In the genomic region with DNA sequence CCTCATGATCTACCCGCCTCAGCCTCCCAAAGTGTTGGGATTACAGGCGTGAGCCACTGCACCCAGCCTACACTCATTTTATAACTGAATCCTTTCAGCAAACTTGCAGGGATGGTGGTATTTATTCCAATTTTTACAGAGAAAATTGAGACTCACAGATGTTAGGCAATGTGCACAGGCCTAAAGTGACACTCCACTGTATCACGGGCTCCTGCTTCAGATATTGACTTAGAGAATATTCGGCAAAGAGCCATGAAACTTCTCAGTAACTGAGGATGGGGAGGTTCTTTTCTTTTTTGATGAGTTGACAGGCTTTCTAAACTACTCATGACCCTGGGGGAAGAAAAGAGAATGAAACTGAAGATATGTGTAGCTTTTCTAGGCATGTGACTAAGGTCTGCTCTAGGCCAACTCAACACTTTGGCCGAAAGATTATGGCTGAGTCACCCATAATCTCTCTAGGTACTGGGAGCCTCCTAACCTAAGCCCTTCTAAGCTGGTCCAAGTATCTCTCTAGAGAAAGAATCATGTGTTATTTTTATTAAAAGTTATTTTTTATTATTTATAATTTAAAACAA, we compare ENCODE assay signal across 24 cellular contexts. TPM values are rescaled to one million over a fixed set of nuclear protein-coding genes. Genes with fewer than 3 reads are reported as not detected.
DNase-seq lines count a peak whose midpoint lies in the region; ATAC-seq, FAIRE-seq and TF ChIP-seq lines count a peak whose summit lies in the region.
"Had no signal": no experiment of that assay in that cellular context is flagged by ENCODE, and none has a peak within 500 bp of the region (broad histone marks: within the 10 kb centered on the region; RNA-seq: fewer than 3 reads in every experiment).

No MANE protein-coding gene starts in this region.

- no peak for DNase-seq in activated T-cell treated with anti-CD3 and anti-CD28 coated beads, Interleukin-2, amount 50 U/mL, for 72 hours
- DNase-seq in activated T-cell treated with anti-CD3 and anti-CD28 coated beads for 4 hours (no peak), M059J (ENCODE audit: low read depth) (peak; percentile 65), bronchial epithelial cell (ENCODE audit: low read depth) (peak; percentile 49), osteoblast (ENCODE audit: insufficient read length, low spot score, missing footprints) (peak; percentile 91), NK-92 (lab: John Stamatoyannopoulos, UW; ENCODE audit: unreplicated experiment) (no peak), T-helper 9 cell (no peak)
- DNase-seq in activated effector memory CD4-positive, alpha-beta T cell treated with anti-CD3 and anti-CD28 coated beads, Interleukin-2, amount 50 U/mL, for 16 hours: no peak
- DNase-seq: amygdala; C1 segment of cervical spinal cord; cerebellar nuclear complex; effector memory CD8-positive, alpha-beta T cell; midbrain; MV-4-11; NCI-H187 treated with DMSO at 0.1 percent for 48 hours; NCI-H510A treated with DMSO at 0.1 percent for 48 hours; psoas muscle; transverse colon had no signal

- H3K4me1 Mint-ChIP-seq in activated T-cell treated with anti-CD3 and anti-CD28 coated beads, Interleukin-2, amount 50 U/mL, for 72 hours (ENCODE audit: low read depth): no peaks in the 10 kb centered on the region

- H3K36me3 Mint-ChIP-seq in activated T-cell treated with anti-CD3 and anti-CD28 coated beads, Interleukin-2, amount 50 U/mL, for 72 hours (ENCODE audit: insufficient read depth in 2 of 2): peaks cover 0 to 5% of the 10 kb centered on the region in 2 donors

- no peak overlapping the region for H3K27ac ChIP-seq in osteoblast (ENCODE audit: low read depth, low read length)
- H3K27ac ChIP-seq: psoas muscle, SJSA1, transverse colon had no signal

- no peaks in the 10 kb centered on the region for H3K36me3 ChIP-seq in bronchial epithelial cell (ENCODE audit: control insufficient read depth, insufficient read depth, low read length)
- no peaks in the 10 kb centered on the region for H3K36me3 ChIP-seq in osteoblast (ENCODE audit: insufficient read depth, low read length)
- H3K36me3 ChIP-seq: transverse colon had no signal

- H3K4me3 Mint-ChIP-seq in activated T-cell treated with anti-CD3 and anti-CD28 coated beads, Interleukin-2, amount 50 U/mL, for 72 hours: no peak overlapping the region
- H3K4me3 Mint-ChIP-seq: effector memory CD8-positive, alpha-beta T cell; IgD-negative memory B cell; stimulated activated memory B cell treated with anti-CD40 and anti-IgM and Interleukin-4, amounts not matched to agents 10 μg/mL and 1 μg/mL and 100 μg/mL, for 72 hours had no signal

- H3K27ac Mint-ChIP-seq in activated T-cell treated with anti-CD3 and anti-CD28 coated beads, Interleukin-2, amount 50 U/mL, for 72 hours: no peak overlapping the region
- H3K27ac Mint-ChIP-seq: effector memory CD8-positive, alpha-beta T cell; IgD-negative memory B cell; stimulated activated memory B cell treated with anti-CD40 and anti-IgM and Interleukin-4, amounts not matched to agents 10 μg/mL and 1 μg/mL and 100 μg/mL, for 72 hours had no signal

- H3K27me3 ChIP-seq in bronchial epithelial cell (ENCODE audit: control insufficient read depth, insufficient read depth, low read length) (no peaks in the 10 kb centered on the region), osteoblast (ENCODE audit: insufficient read depth, low read length) (no peaks in the 10 kb centered on the region)
- H3K27me3 ChIP-seq: SJSA1, transverse colon had no signal

- FAIRE-seq in bronchial epithelial cell (lab: Jason Lieb, UNC): no peak
- FAIRE-seq: frontal cortex, H54 had no signal

- no peak overlapping the region for H3K4me2 ChIP-seq in osteoblast (ENCODE audit: insufficient read depth, low read length)

- H3K4me3 ChIP-seq in bronchial epithelial cell (ENCODE audit: low read depth, low read length) (no peak overlapping the region), osteoblast (ENCODE audit: insufficient read depth, low read length) (no peak overlapping the region)
- H3K4me3 ChIP-seq: psoas muscle, SJSA1, transverse colon had no signal

- H2AFZ ChIP-seq in osteoblast (ENCODE audit: low read length): no peak overlapping the region

- TF ChIP-seq CTCF in bronchial epithelial cell (IDR thresholded peaks at IDR 0.05; ENCODE audit: insufficient read depth, low read length, severe bottlenecking) (no peak), osteoblast (IDR thresholded peaks at IDR 0.05; ENCODE audit: extremely low read depth, low read depth, low read length) (no peak)

- no peaks in the 10 kb centered on the region for H3K27me3 Mint-ChIP-seq in activated T-cell treated with anti-CD3 and anti-CD28 coated beads, Interleukin-2, amount 50 U/mL, for 72 hours (ENCODE audit: low read depth)
- H3K27me3 Mint-ChIP-seq: effector memory CD8-positive, alpha-beta T cell; IgD-negative memory B cell; stimulated activated memory B cell treated with anti-CD40 and anti-IgM and Interleukin-4, amounts not matched to agents 10 μg/mL and 1 μg/mL and 100 μg/mL, for 72 hours had no signal

- H4K20me1 ChIP-seq in osteoblast (ENCODE audit: insufficient read depth, low read length): no peaks in the 10 kb centered on the region

- peaks cover 12% of the 10 kb centered on the region for H3K4me1 ChIP-seq in osteoblast (ENCODE audit: insufficient read depth, low read length)
- H3K4me1 ChIP-seq: psoas muscle had no signal

- H3K79me2 ChIP-seq in osteoblast (ENCODE audit: insufficient read depth, low read length): no peaks in the 10 kb centered on the region

- H3K9me3 Mint-ChIP-seq in activated T-cell treated with anti-CD3 and anti-CD28 coated beads, Interleukin-2, amount 50 U/mL, for 72 hours: no peaks in the 10 kb centered on the region
- H3K9me3 Mint-ChIP-seq: effector memory CD8-positive, alpha-beta T cell; IgD-negative memory B cell; stimulated activated memory B cell treated with anti-CD40 and anti-IgM and Interleukin-4, amounts not matched to agents 10 μg/mL and 1 μg/mL and 100 μg/mL, for 72 hours had no signal

- peak; percentile 46 to 78 for ATAC-seq in activated T-cell treated with anti-CD3 and anti-CD28 coated beads, Interleukin-2, amount 50 U/mL, for 72 hours (replicated peaks in 1 of 2)
- ATAC-seq: effector memory CD8-positive, alpha-beta T cell; stimulated activated memory B cell treated with anti-CD40 and anti-IgM and Interleukin-4, amounts not matched to agents 10 μg/mL and 1 μg/mL and 100 μg/mL, for 72 hours had no signal

- H3K9me3 ChIP-seq in osteoblast (ENCODE audit: low read depth, low read length): no peaks in the 10 kb centered on the region
- H3K9me3 ChIP-seq: psoas muscle, SJSA1, transverse colon had no signal

RNA-seq across cellular contexts. Expression of a gene that starts 19.9 kb away (rescaled TPM):
- 1 to 10 TPM; 1.8 to 3.2 TPM for total RNA-seq in activated T-cell treated with anti-CD3 and anti-CD28 coated beads, Interleukin-2, amount 50 U/mL, for 72 hours
- total RNA-seq in M059J (2014; rRNA removed; shearing (Covaris generic)): 0.17 TPM in 1 of 2 replicates, not detected in the other
- total RNA-seq in bronchial epithelial cell (under 0.01 TPM in 1 of 2 replicates, not detected in the other), osteoblast (0.29 and 0.36 TPM in 2 replicates)
- total RNA-seq: A172 had no signal

RNA-seq across cellular contexts. Expression of a gene that starts 54.6 kb away (rescaled TPM):
- 10 to 100 TPM in 1 of 2 donors, 1 to 10 TPM in 1; 9.4 to 16.8 TPM for total RNA-seq in activated T-cell treated with anti-CD3 and anti-CD28 coated beads, Interleukin-2, amount 50 U/mL, for 72 hours
- 1.2 and 4.3 TPM in 2 replicates for total RNA-seq in M059J (2014; rRNA removed; shearing (Covaris generic))
- 0.53 and 0.77 TPM in 2 replicates for total RNA-seq in bronchial epithelial cell
- total RNA-seq in osteoblast: 21.4 and 23.6 TPM in 2 replicates

RNA-seq across cellular contexts. Expression of a gene that starts 55.8 kb away (rescaled TPM):
- 1 to 10 TPM in 1 of 2 donors, not detected in 1; 1.5 TPM for total RNA-seq in activated T-cell treated with anti-CD3 and anti-CD28 coated beads, Interleukin-2, amount 50 U/mL, for 72 hours
- 1.4 TPM in 1 of 2 replicates, not detected in the other for total RNA-seq in M059J (2014; rRNA removed; shearing (Covaris generic))
- total RNA-seq in bronchial epithelial cell (not detected in 2 replicates), osteoblast (0.29 and 0.36 TPM in 2 replicates)
- total RNA-seq: A172, frontal cortex, SJSA1 had no signal

Comparison
In these comparisons a context has a peak if more than half of its experiments do, and no peak if none do; other contexts are left out.
1. DNase-seq: peak in M059J (single experiment), bronchial epithelial cell (single experiment) and osteoblast (single experiment); none in activated T-cell treated with anti-CD3 and anti-CD28 coated beads, Interleukin-2, amount 50 U/mL, for 72 hours (0 of 2), activated T-cell treated with anti-CD3 and anti-CD28 coated beads for 4 hours (single experiment), activated effector memory CD4-positive, alpha-beta T cell treated with anti-CD3 and anti-CD28 coated beads, Interleukin-2, amount 50 U/mL, for 16 hours (single experiment), NK-92 (single experiment) and T-helper 9 cell (single experiment).